In genomic region chr7:130380861-130381455, GRCh38 we compare ENCODE assay signal across 31 cellular contexts. TPM values are rescaled to one million over a fixed set of nuclear protein-coding genes. Genes with fewer than 3 reads are reported as not detected.
DNase-seq lines count a peak whose midpoint lies in the region; ATAC-seq, FAIRE-seq and TF ChIP-seq lines count a peak whose summit lies in the region.
"Had no signal": no experiment of that assay in that cellular context is flagged by ENCODE, and none has a peak within 500 bp of the region (broad histone marks: within the 10 kb centered on the region; RNA-seq: fewer than 3 reads in every experiment).

No MANE protein-coding gene starts in this region.

- dilution Hi-C loops in IMR-90 (cut with HindIII; ENCODE audit: low sequenced_read_pairs, unreplicated experiment): no loop called here

- peak overlapping the region; percentile 71 for H2AFZ ChIP-seq in IMR-90 (replicated peaks; ENCODE audit: low read length, poor library complexity)

- no peak overlapping the region for H3K4me2 ChIP-seq in IMR-90 (ENCODE audit: low read depth, low read length)

- H3K4me3 ChIP-seq in IMR-90 (ENCODE audit: insufficient read depth, low read depth, low read length) (no peak overlapping the region), tibial artery (no peak overlapping the region), small intestine (ENCODE audit: low read depth in 1 of 2, low read length in 2 of 2) (no peak overlapping the region)
- H3K4me3 ChIP-seq: dorsolateral prefrontal cortex, esophagus squamous epithelium, spleen, transverse colon had no signal

- CTCF ChIA-PET in IMR-90 (lab: Yijun Ruan, JAX): interaction anchor here (0.6 kb wide), 2 partner anchors 10 to 105 kb away, joined by 4 read pairs; no protein-coding TSS in a partner anchor

- no peak overlapping the region for H3K4me3 Mint-ChIP-seq in activated T-helper 17 cell treated with anti-CD3 and anti-CD28 coated beads, Interleukin-2, amount 50 U/mL, for 72 hours
- H3K4me3 Mint-ChIP-seq: activated naive CD4-positive, alpha-beta T cell treated with anti-CD3 and anti-CD28 coated beads for 36 hours; activated T-cell treated with anti-CD3 and anti-CD28 coated beads, Interleukin-2, amount 50 U/mL, for 4 hours; CD8-positive, alpha-beta memory T cell; naive B cell had no signal

- peak overlapping the region; percentile 58 for H3K27ac Mint-ChIP-seq in activated T-helper 17 cell treated with anti-CD3 and anti-CD28 coated beads, Interleukin-2, amount 50 U/mL, for 72 hours
- H3K27ac Mint-ChIP-seq: activated naive CD4-positive, alpha-beta T cell treated with anti-CD3 and anti-CD28 coated beads for 36 hours; naive B cell had no signal

- 0 out of 2 replicates have a peak, but pooled peaks cover 6% of the 10 kb centered on the region for H3K9me1 ChIP-seq in IMR-90 (ENCODE audit: insufficient read depth, low read length)

- H3K23ac ChIP-seq in IMR-90 (ENCODE audit: low read depth, low read length): no peak overlapping the region

- no peaks in the 10 kb centered on the region for H3K27me3 Mint-ChIP-seq in activated T-helper 17 cell treated with anti-CD3 and anti-CD28 coated beads, Interleukin-2, amount 50 U/mL, for 72 hours

- H3K56ac ChIP-seq in IMR-90 (ENCODE audit: extremely low read depth, insufficient read depth, low read length): no peak overlapping the region

- H2BK20ac ChIP-seq in IMR-90 (ENCODE audit: low read depth, low read length): 0 out of 2 replicates have a peak overlapping the region, but pooled peaks have one; percentile 75

- H3K4me1 Mint-ChIP-seq in activated T-helper 17 cell treated with anti-CD3 and anti-CD28 coated beads, Interleukin-2, amount 50 U/mL, for 72 hours: no peaks in the 10 kb centered on the region
- H3K4me1 Mint-ChIP-seq: CD8-positive, alpha-beta memory T cell; naive B cell had no signal

- no peak for ATAC-seq in IMR-90 (ENCODE audit: low read depth)
- ATAC-seq in activated T-helper 17 cell treated with anti-CD3 and anti-CD28 coated beads, Interleukin-2, amount 50 U/mL, for 72 hours (replicated peaks): no peak
- ATAC-seq: activated T-cell treated with anti-CD3 and anti-CD28 coated beads, Interleukin-2, amount 50 U/mL, for 4 hours had no signal

- POLR2A ChIA-PET in IMR-90 (lab: Charles Lee; ENCODE audit: unreplicated experiment): interaction anchor here (0.5 kb wide), 1 partner anchor 104 kb away, joined by 8 read pairs; no protein-coding TSS in a partner anchor

- peak overlapping the region; percentile 69 for H2AK5ac ChIP-seq in IMR-90 (ENCODE audit: low read depth, low read length)

- peak overlapping the region; percentile 42 for H2BK120ac ChIP-seq in IMR-90 (ENCODE audit: low read depth, low read length)

- no peak overlapping the region for H4K91ac ChIP-seq in IMR-90 (ENCODE audit: insufficient read depth, low read depth, low read length)

- 0 out of 2 replicates have a peak overlapping the region, but pooled peaks have one; percentile 69 for H3K14ac ChIP-seq in IMR-90 (replicated peaks; ENCODE audit: low read depth, low read length)

- no TSS peak for BruUV-seq in IMR-90 (replicated peaks; lab: Mats Ljungman, UMichigan)

- peak overlapping the region in 1 of 2 experiments; percentile 60; a peak in 1 of 4 replicates for H4K8ac ChIP-seq in IMR-90 (ENCODE audit: low read depth in 2 of 2, low read length in 2 of 2)

- no peaks in the 10 kb centered on the region for H3K79me1 ChIP-seq in IMR-90 (ENCODE audit: low read depth in 1 of 2, low read length in 2 of 2)

- H3K4me1 ChIP-seq in IMR-90 (ENCODE audit: control insufficient read depth, insufficient read depth, low read length) (peaks cover 11% of the 10 kb centered on the region), tibial artery (peaks cover 0 to 18% (median 15%) of the 10 kb centered on the region in 4 donors), small intestine (ENCODE audit: control insufficient read depth in 2 of 2, insufficient read depth in 1 of 2, low read depth in 1 of 2, low read length in 1 of 2) (no peaks in the 10 kb centered on the region)
- H3K4me1 ChIP-seq: foreskin keratinocyte, transverse colon had no signal

- no peak overlapping the region; the same call in 1 of the 2 replicates for H3K18ac ChIP-seq in IMR-90 (ENCODE audit: low read depth, low read length)

- 83% methylated on average over 1 of the region's 7 CpGs; no CpG with 5 or more reads in 1 of the 2 experiments for WGBS in IMR-90 (ENCODE audit: extremely low coverage in 2 of 2, insufficient read length in 1 of 2), 2 experiments
- WGBS in small intestine, 3 donors: 78 to 90% (median 84%) methylated on average over 6 to 7 of the region's 7 CpGs

- H2BK5ac ChIP-seq in IMR-90 (ENCODE audit: low read depth, low read length, poor library complexity, severe bottlenecking): no peak overlapping the region

- DNase-seq in IMR-90: no peak
- peak; percentile 79 for DNase-seq in mesenteric fat pad (ENCODE audit: low spot score)
- peak; percentile 30 for DNase-seq in posterior vena cava (ENCODE audit: low spot score)
- no peak for DNase-seq in tibial artery
- DNase-seq in small intestine: no peak
- no peak for DNase-seq in stimulated activated CD4-positive, alpha-beta T cell treated with anti-CD3 and anti-CD28 coated beads, Interleukin-4, amount 100 ng/mL, for 4 hours
- DNase-seq: activated CD4-positive, alpha-beta T cell treated with anti-CD3 and anti-CD28 coated beads for 48 hours; activated naive CD4-positive, alpha-beta T cell treated with anti-CD3 and anti-CD28 coated beads for 36 hours; activated T-cell treated with anti-CD3 and anti-CD28 coated beads, Interleukin-2, amount 50 U/mL, for 4 hours; CD8-positive, alpha-beta memory T cell; cerebellar nuclear complex; dorsolateral prefrontal cortex; esophagus squamous epithelium; foreskin keratinocyte; left ventricle myocardium superior; MV-4-11; naive B cell; NCI-H1436; NCI-H446 treated with DMSO at 0.1 percent for 48 hours; NCI-H774; SHP77 treated with DMSO at 0.1 percent for 48 hours; spleen; stimulated activated CD4-positive, alpha-beta T cell treated with anti-CD3 and anti-CD28 coated beads, Interleukin-2, amount 100 ng/mL, for 24 hours; SW 1271; transverse colon had no signal

- no peaks in the 10 kb centered on the region for H4K20me1 ChIP-seq in IMR-90 (ENCODE audit: insufficient read depth, low read length)

- H2BK15ac ChIP-seq in IMR-90 (ENCODE audit: low read depth, low read length): no peak overlapping the region; the same call in 2 of the 3 replicates

- intact Hi-C loops in IMR-90 (cut with micrococcal nuclease): no loop called here
- intact Hi-C loops in posterior vena cava (cut with DNase I): no loop called here
- intact Hi-C loops in tibial artery (cut with DNase I; ENCODE audit: low total_unique reads): no loop called here

- H3K4ac ChIP-seq in IMR-90 (ENCODE audit: low read depth, low read length): peak overlapping the region; percentile 86

- TF ChIP-seq RAD21 in IMR-90 (IDR thresholded peaks at IDR 0.05; ENCODE audit: low read length): no peak

- H3K36me3 Mint-ChIP-seq in activated T-helper 17 cell treated with anti-CD3 and anti-CD28 coated beads, Interleukin-2, amount 50 U/mL, for 72 hours (ENCODE audit: low read depth): no peaks in the 10 kb centered on the region
- H3K36me3 Mint-ChIP-seq: naive B cell had no signal

- FAIRE-seq in small intestine (lab: Jason Lieb, UNC): no peak
- FAIRE-seq: GM12891, H54, islet of Langerhans had no signal

- H3K9me3 ChIP-seq in IMR-90 (ENCODE audit: control insufficient read depth, insufficient read depth, low read length) (peaks cover 3% of the 10 kb centered on the region; the same call in 1 of the 2 replicates), tibial artery (no peaks in the 10 kb centered on the region), small intestine (ENCODE audit: control insufficient read depth, low read depth) (no peaks in the 10 kb centered on the region)

- in situ Hi-C loops in IMR-90 (cut with MboI; ENCODE audit: low sequenced_read_pairs): no loop called here

- no peak overlapping the region for H3K9ac ChIP-seq in IMR-90 (ENCODE audit: low read depth, low read length)

- peak overlapping the region; percentile 82 for H2AK9ac ChIP-seq in IMR-90 (replicated peaks; ENCODE audit: low read depth, low read length, poor library complexity)

- peaks cover 8% of the 10 kb centered on the region for H3K9me3 Mint-ChIP-seq in activated T-helper 17 cell treated with anti-CD3 and anti-CD28 coated beads, Interleukin-2, amount 50 U/mL, for 72 hours

- H3K27me3 ChIP-seq in IMR-90 (ENCODE audit: control insufficient read depth, insufficient read depth, low read length) (no peaks in the 10 kb centered on the region), tibial artery (no peaks in the 10 kb centered on the region), small intestine (ENCODE audit: control insufficient read depth in 2 of 2, insufficient read depth in 2 of 2, low read length in 2 of 2) (no peaks in the 10 kb centered on the region)
- H3K27me3 ChIP-seq: dorsolateral prefrontal cortex, esophagus squamous epithelium, foreskin keratinocyte, spleen, transverse colon had no signal

- H4K5ac ChIP-seq in IMR-90 (ENCODE audit: low read depth, low read length): no peak overlapping the region

- H3K36me3 ChIP-seq in IMR-90 (ENCODE audit: control insufficient read depth, insufficient read depth, low read length) (no peaks in the 10 kb centered on the region), tibial artery (no peaks in the 10 kb centered on the region), small intestine (ENCODE audit: control insufficient read depth in 2 of 2, insufficient read depth in 2 of 2, low read length in 2 of 2) (no peaks in the 10 kb centered on the region)
- H3K36me3 ChIP-seq: esophagus squamous epithelium, spleen, transverse colon had no signal

- no peak for TF ChIP-seq CTCF in IMR-90 (conservative IDR thresholded peaks at IDR 0.05; ENCODE audit: low read depth, low read length)
- TF ChIP-seq CTCF in tibial artery (IDR thresholded peaks at IDR 0.05): no peak

- TF ChIP-seq POLR2A in IMR-90 (IDR thresholded peaks at IDR 0.05; ENCODE audit: low read depth, low read length): no peak

- H3K27ac ChIP-seq in IMR-90 (ENCODE audit: insufficient read depth, low read length): no peak overlapping the region
- peak overlapping the region in 1 of 2 donors; percentile 58 for H3K27ac ChIP-seq in tibial artery
- no peak overlapping the region for H3K27ac ChIP-seq in small intestine (ENCODE audit: low read depth in 1 of 2, low read length in 1 of 2)
- H3K27ac ChIP-seq: dorsolateral prefrontal cortex, esophagus squamous epithelium, foreskin keratinocyte, transverse colon had no signal

RNA-seq across cellular contexts. Expression of gene CPA1, which starts 0.7 kb away (rescaled TPM):
- total RNA-seq in IMR-90 (2012; rRNA removed) (not detected in 2 replicates), mesenteric fat pad (4.0 TPM), posterior vena cava (1 to 10 TPM in 1 of 2 donors, under 1 TPM in 1; 0.79 to 6.7 TPM)
- polyA plus RNA-seq in IMR-90 (2012; rRNA removed) (not detected in 2 replicates), small intestine (10 to 100 TPM in 2 of 3 donors, under 1 TPM in 1; 0.28 to 12.7 (median 12.2) TPM)
- 0.07 TPM in 1 of 2 replicates, not detected in the other for polyA plus RNA-seq in IMR-90 (2012; cell fraction: cytosol; rRNA removed)
- 0.26 and 0.32 TPM in 2 replicates for polyA plus RNA-seq in IMR-90 (2012; cell fraction: nucleus; rRNA removed; ENCODE audit: low replicate concordance)
- total RNA-seq in activated T-helper 17 cell treated with anti-CD3 and anti-CD28 coated beads, Interleukin-2, amount 50 U/mL, for 72 hours: not detected
- total RNA-seq: activated CD8-positive, alpha-beta memory T cell treated with anti-CD3 and anti-CD28 coated beads for 36 hours; activated naive CD4-positive, alpha-beta T cell treated with anti-CD3 and anti-CD28 coated beads for 36 hours; CD8-positive, alpha-beta memory T cell; esophagus squamous epithelium; foreskin keratinocyte; left ventricle myocardium superior; transverse colon had no signal
- polyA plus RNA-seq: CD8-positive, alpha-beta memory T cell; foreskin keratinocyte had no signal

RNA-seq across cellular contexts. Expression of gene CPA5, which starts 36.3 kb away (rescaled TPM):
- total RNA-seq in IMR-90 (2012; rRNA removed) (under 0.01 TPM in 1 of 2 replicates, not detected in the other), mesenteric fat pad (not detected), posterior vena cava (not detected)
- polyA plus RNA-seq in IMR-90 (2012; rRNA removed) (0.53 and 0.86 TPM in 2 replicates), small intestine (under 1 TPM in 1 of 3 donors, not detected in 2; 0.04 TPM)
- polyA plus RNA-seq in IMR-90 (2012; cell fraction: cytosol; rRNA removed): 0.32 and 0.45 TPM in 2 replicates
- 0.72 and 0.95 TPM in 2 replicates for polyA plus RNA-seq in IMR-90 (2012; cell fraction: nucleus; rRNA removed; ENCODE audit: low replicate concordance)
- 10 to 100 TPM in 1 of 2 donors, 1 to 10 TPM in 1; 3.3 to 27.6 TPM for total RNA-seq in activated T-helper 17 cell treated with anti-CD3 and anti-CD28 coated beads, Interleukin-2, amount 50 U/mL, for 72 hours
- total RNA-seq: esophagus squamous epithelium, left ventricle myocardium superior, omental fat pad, transverse colon had no signal

RNA-seq across cellular contexts. Expression of gene CEP41, which starts 59.9 kb away (rescaled TPM):
- total RNA-seq in IMR-90 (2012; rRNA removed) (11.1 and 12.2 TPM in 2 replicates), mesenteric fat pad (9.3 TPM), posterior vena cava (10 to 100 TPM in 1 of 2 donors, 1 to 10 TPM in 1; 5.0 to 11.5 TPM)
- polyA plus RNA-seq in IMR-90 (2012; rRNA removed) (18.8 and 21.9 TPM in 2 replicates), small intestine (1 to 10 TPM in 2 of 3 donors, not detected in 1; 3.0 to 6.2 TPM)
- 7.3 and 13.0 TPM in 2 replicates for polyA plus RNA-seq in IMR-90 (2012; cell fraction: cytosol; rRNA removed)
- 6.4 and 16.9 TPM in 2 replicates for polyA plus RNA-seq in IMR-90 (2012; cell fraction: nucleus; rRNA removed; ENCODE audit: low replicate concordance)
- 10 to 100 TPM in 1 of 2 donors, 1 to 10 TPM in 1; 8.3 to 14.0 TPM for total RNA-seq in activated T-helper 17 cell treated with anti-CD3 and anti-CD28 coated beads, Interleukin-2, amount 50 U/mL, for 72 hours

Comparison
In these comparisons a context has a peak if more than half of its experiments do, and no peak if none do; other contexts are left out.
1. DNase-seq: peak in mesenteric fat pad (single experiment) and posterior vena cava (single experiment); none in IMR-90 (single experiment), tibial artery (0 of 2), small intestine (single experiment) and stimulated activated CD4-positive, alpha-beta T cell treated with anti-CD3 and anti-CD28 coated beads, Interleukin-4, amount 100 ng/mL, for 4 hours (0 of 2).